14 cellular contexts compared by ENCODE assay signal in genomic region chr9:78921341-78921740, GRCh38.
A peak's percentile ranks its signal among the peaks of the same experiment; 100 is the strongest.
DNase-seq lines count a peak whose midpoint lies in the region; ATAC-seq, FAIRE-seq and TF ChIP-seq lines count a peak whose summit lies in the region.
"Had no signal": no experiment of that assay in that cellular context is flagged by ENCODE, and none has a peak within 500 bp of the region (broad histone marks: within the 10 kb centered on the region; RNA-seq: fewer than 3 reads in every experiment).

No MANE protein-coding gene starts in this region.

- 0 out of 3 replicates have a peak overlapping the region, but pooled peaks have one; percentile 4 for H3K4me2 ChIP-seq in A549

- ATAC-seq in A549, result no peak
- ATAC-seq: HCT116 had no signal

- H3K9me3 ChIP-seq in A549, result peaks cover 22% of the 10 kb centered on the region

- no peak for FAIRE-seq in A549 (lab: Jason Lieb, UNC)
- peak; percentile 86 for FAIRE-seq in H54 (lab: Jason Lieb, UNC)
- FAIRE-seq: HTR-8/SVneo had no signal

- TF ChIP-seq CTCF in A549 (IDR thresholded peaks at IDR 0.05) (no peak), brain microvascular endothelial cell (IDR thresholded peaks at IDR 0.05; ENCODE audit: low read depth, low read length, missing control alignments) (no peak)

- H3K27ac ChIP-seq in A549 (no peak overlapping the region), brain microvascular endothelial cell (peak overlapping the region; percentile 7)

- DNase-seq in A549 (ENCODE audit: low read depth in 1 of 2, low spot score in 1 of 2) (peak in 1 of 2 experiments; percentile 21), H54 (ENCODE audit: insufficient read length, low spot score) (no peak), brain microvascular endothelial cell (peak; percentile 18), hepatic stellate cell (ENCODE audit: low spot score) (peak; percentile 12), RKO (ENCODE audit: low spot score) (no peak), KBM-7 (no peak), globus pallidus (ENCODE audit: low spot score) (no peak)
- DNase-seq: CD4-positive, alpha-beta T cell; NCI-H1092; NCI-H345; NCI-H748 treated with DMSO at 0.1 percent for 48 hours; SHP77 treated with DMSO at 0.1 percent for 48 hours had no signal

- TF ChIP-seq POLR2A in A549 (IDR thresholded peaks at IDR 0.05; ENCODE audit: low read length), result no peak
- no peak for TF ChIP-seq POLR2A in H54 (IDR thresholded peaks at IDR 0.05; ENCODE audit: low read depth, low read length)

- POLR2A ChIA-PET in A549 (lab: Yijun Ruan, JAX), result no interaction called here

- no peak for TF ChIP-seq RAD21 in A549 (conservative IDR thresholded peaks at IDR 0.05 in 1 of 2, IDR thresholded peaks at IDR 0.05 in 1 of 2)

- H3K4me3 ChIP-seq in A549 (no peak overlapping the region), brain microvascular endothelial cell (ENCODE audit: low read depth, low read length) (no peak overlapping the region)

- WGBS in A549 (ENCODE audit: missing lambda C conversion rate), result 90% methylated on average over 2 of the region's 2 CpGs

- H3K27me3 ChIP-seq in brain microvascular endothelial cell (replicated peaks), result no peaks in the 10 kb centered on the region

- H3K36me3 ChIP-seq in brain microvascular endothelial cell (replicated peaks), result no peaks in the 10 kb centered on the region

- CTCF ChIA-PET in A549 (lab: Yijun Ruan, JAX), result no interaction called here

- TF ChIP-seq EP300 in A549 (IDR thresholded peaks at IDR 0.05), result no peak

- H3K4me1 ChIP-seq in A549, result peaks cover 24% of the 10 kb centered on the region

- in situ Hi-C loops in brain microvascular endothelial cell (cut with HindIII; ENCODE audit: low pct_ligation_motif_present, low sequenced_read_pairs) (no loop called here), KBM-7 (cut with MboI; ENCODE audit: low pct_unique_long_range_greater_than_20kb, low sequenced_read_pairs) (no loop called here)

TF ChIP-seq in A549, 52 proteins besides CTCF, POLR2A, EP300 and RAD21:
- TF ChIP-seq CHD4 (IDR thresholded peaks at IDR 0.05; ENCODE audit: borderline replicate concordance) (no peak), CHD2 (IDR thresholded peaks at IDR 0.05; ENCODE audit: low read length, partially characterized antibody) (no peak)

Comparison
In these comparisons a context has a peak if more than half of its experiments do, and no peak if none do; other contexts are left out.
1. DNase-seq: peak in brain microvascular endothelial cell (single experiment) and hepatic stellate cell (single experiment); none in H54 (single experiment), RKO (single experiment), KBM-7 (single experiment) and globus pallidus (single experiment).